24 cellular contexts compared by ENCODE assay signal in the genomic region with DNA sequence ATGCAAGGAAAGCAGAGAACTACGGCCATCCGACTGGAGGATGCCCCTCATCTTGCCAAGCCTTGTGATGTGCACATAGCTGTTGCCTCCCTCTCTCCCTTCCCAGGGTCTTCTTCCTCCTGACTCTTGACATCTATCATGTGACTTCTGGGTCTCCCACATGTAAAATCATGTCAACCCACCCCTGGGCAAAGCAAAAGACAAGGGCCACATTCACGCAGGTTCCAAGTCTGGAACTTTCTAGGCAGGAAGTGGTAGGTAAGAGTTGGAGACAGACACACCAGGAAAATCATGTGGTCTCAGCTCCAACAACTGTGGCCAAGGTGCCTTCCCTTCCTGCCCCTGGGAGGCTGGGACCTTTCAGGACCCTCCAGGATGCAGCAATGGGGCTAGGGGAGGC.
"Had no signal": no experiment of that assay in that cellular context is flagged by ENCODE, and none has a peak within 500 bp of the region (broad histone marks: within the 10 kb centered on the region; RNA-seq: fewer than 3 reads in every experiment).

No MANE protein-coding gene starts in this region.

- H3K36me3 ChIP-seq: gastrocnemius medialis, ovary, sigmoid colon, spleen, thoracic aorta, tibial nerve, upper lobe of right lung had no signal

- H3K27me3 Mint-ChIP-seq: stimulated activated memory B cell treated with anti-CD40 and anti-IgM and Interleukin-4, amounts not matched to agents 10 μg/mL and 1 μg/mL and 100 μg/mL, for 72 hours had no signal

- DNase-seq: caudate nucleus; cerebellar nuclear complex; dorsolateral prefrontal cortex; effector CD4-positive, alpha-beta T cell; gastrocnemius medialis; hippocampal formation; kidney glomerular epithelial cell; mesendoderm; midbrain; naive thymus-derived CD4-positive, alpha-beta T cell; nephron progenitor cell; nucleus accumbens; ovary; right cardiac atrium; sigmoid colon; spleen; stimulated activated CD4-positive, alpha-beta T cell treated with anti-CD3 and anti-CD28 coated beads, Interleukin-4, amount 100 ng/mL, for 4 hours; stimulated activated naive CD8-positive, alpha-beta T cell treated with anti-CD3 and anti-CD28 coated beads, Interleukin-15, Interleukin-2, amounts not matched to agents 100 U/mL and 50 U/mL, for 24 hours; upper lobe of right lung had no signal

- H3K27me3 ChIP-seq: gastrocnemius medialis, ovary, sigmoid colon, spleen, tibial nerve, upper lobe of right lung had no signal

- H3K27ac ChIP-seq: dorsolateral prefrontal cortex, thoracic aorta, upper lobe of right lung had no signal

- H3K36me3 Mint-ChIP-seq: stimulated activated memory B cell treated with anti-CD40 and anti-IgM and Interleukin-4, amounts not matched to agents 10 μg/mL and 1 μg/mL and 100 μg/mL, for 72 hours had no signal

- H3K4me1 Mint-ChIP-seq: stimulated activated memory B cell treated with anti-CD40 and anti-IgM and Interleukin-4, amounts not matched to agents 10 μg/mL and 1 μg/mL and 100 μg/mL, for 72 hours had no signal

- H3K4me3 Mint-ChIP-seq: naive thymus-derived CD4-positive, alpha-beta T cell; nephron progenitor cell; stimulated activated memory B cell treated with anti-CD40 and anti-IgM and Interleukin-4, amounts not matched to agents 10 μg/mL and 1 μg/mL and 100 μg/mL, for 72 hours had no signal

- H3K27ac Mint-ChIP-seq: naive thymus-derived CD4-positive, alpha-beta T cell; nephron progenitor cell; stimulated activated memory B cell treated with anti-CD40 and anti-IgM and Interleukin-4, amounts not matched to agents 10 μg/mL and 1 μg/mL and 100 μg/mL, for 72 hours had no signal

- H3K4me1 ChIP-seq: upper lobe of right lung had no signal

- H3K4me3 ChIP-seq: dorsolateral prefrontal cortex, gastrocnemius medialis, ovary, sigmoid colon, spleen, thoracic aorta, tibial nerve, upper lobe of right lung had no signal

- H3K9me3 ChIP-seq: gastrocnemius medialis, ovary, sigmoid colon, thoracic aorta, tibial nerve, upper lobe of right lung had no signal

- FAIRE-seq: colon, islet of Langerhans had no signal

- ATAC-seq: naive thymus-derived CD4-positive, alpha-beta T cell; right cardiac atrium; stimulated activated memory B cell treated with anti-CD40 and anti-IgM and Interleukin-4, amounts not matched to agents 10 μg/mL and 1 μg/mL and 100 μg/mL, for 72 hours; stimulated activated naive CD8-positive, alpha-beta T cell treated with anti-CD3 and anti-CD28 coated beads, Interleukin-15, Interleukin-2, amounts not matched to agents 100 U/mL and 50 U/mL, for 24 hours; upper lobe of right lung had no signal
